In genomic region chr16:20901068-20901440, GRCh38 we compare ENCODE assay signal across 8 cellular contexts. TPM values are rescaled to one million over a fixed set of nuclear protein-coding genes. Genes with fewer than 3 reads are reported as not detected.
DNase-seq lines count a peak whose midpoint lies in the region; ATAC-seq and TF ChIP-seq lines count a peak whose summit lies in the region.

No MANE protein-coding gene starts in this region.

- TF ChIP-seq EP300 in sigmoid colon (IDR thresholded peaks at IDR 0.05) = no peak

- CTCF ChIA-PET in activated CD8-positive, alpha-beta memory T cell treated with anti-CD3 and anti-CD28 coated beads, Interleukin-2, amount 10 ng/mL, durations not matched to agents 7 days and 5 days (lab: Charles Lee) = interaction anchor here (1.0 to 3.7 kb wide), 7 partner anchors 9 to 51 kb away, joined by 3 to 24 read pairs (median 8); no protein-coding TSS in a partner anchor

- peak overlapping the region; percentile 93 to 94 for H3K4me3 ChIP-seq in foreskin fibroblast (ENCODE audit: low read depth in 1 of 2, low read length in 2 of 2)
- H3K4me3 ChIP-seq in sigmoid colon = peak overlapping the region; percentile 75 to 91 (median 80)

- no peak for DNase-seq in activated CD8-positive, alpha-beta memory T cell treated with anti-CD3 and anti-CD28 coated beads, Interleukin-2, amount 10 ng/mL, durations not matched to agents 7 days and 5 days
- DNase-seq in activated CD8-positive, alpha-beta memory T cell treated with anti-CD3 and anti-CD28 coated beads, Interleukin-2, amount 50 U/mL, for 4 hours = no peak
- DNase-seq in T-helper 17 cell (no peak), foreskin fibroblast (no peak), sigmoid colon (no peak), A172 (ENCODE audit: low spot score) (no peak)

- intact Hi-C loops in sigmoid colon (cut with DNase I) = loop anchor here (2.0 to 10.0 kb wide), 5 partner anchors 32 to 256 kb away; partner anchors contain the start of genes ERI2, LDAF1, REXO5 and THUMPD1

- H3K9me3 Mint-ChIP-seq in activated CD8-positive, alpha-beta memory T cell treated with anti-CD3 and anti-CD28 coated beads, Interleukin-2, amount 10 ng/mL, durations not matched to agents 7 days and 5 days (ENCODE audit: low read depth) = no peaks in the 10 kb centered on the region

- peak; percentile 4 for ATAC-seq in activated CD8-positive, alpha-beta memory T cell treated with anti-CD3 and anti-CD28 coated beads, Interleukin-2, amount 10 ng/mL, durations not matched to agents 7 days and 5 days
- peak; percentile 4 for ATAC-seq in T-helper 17 cell
- no peak for ATAC-seq in GM21529 (IDR thresholded peaks at IDR 0.05; ENCODE audit: unreplicated experiment)
- ATAC-seq in HG02798 (IDR thresholded peaks at IDR 0.05; ENCODE audit: poor library complexity, unreplicated experiment) = no peak

- H3K36me3 Mint-ChIP-seq in activated CD8-positive, alpha-beta memory T cell treated with anti-CD3 and anti-CD28 coated beads, Interleukin-2, amount 10 ng/mL, durations not matched to agents 7 days and 5 days = peaks cover 59% of the 10 kb centered on the region
- peaks cover 3% of the 10 kb centered on the region for H3K36me3 Mint-ChIP-seq in T-helper 17 cell (ENCODE audit: low read depth)

- H3K4me1 ChIP-seq in sigmoid colon = peaks cover 0 to 78% (median 77%) of the 10 kb centered on the region in 4 donors

- peaks cover 77% of the 10 kb centered on the region for H3K4me1 Mint-ChIP-seq in activated CD8-positive, alpha-beta memory T cell treated with anti-CD3 and anti-CD28 coated beads, Interleukin-2, amount 10 ng/mL, durations not matched to agents 7 days and 5 days
- peaks cover 66% of the 10 kb centered on the region for H3K4me1 Mint-ChIP-seq in T-helper 17 cell

- TF ChIP-seq CTCF in foreskin fibroblast (IDR thresholded peaks at IDR 0.05; ENCODE audit: low read depth, low read length) (no peak), sigmoid colon (IDR thresholded peaks at IDR 0.05) (no peak)

- no peaks in the 10 kb centered on the region for H3K27me3 Mint-ChIP-seq in activated CD8-positive, alpha-beta memory T cell treated with anti-CD3 and anti-CD28 coated beads, Interleukin-2, amount 10 ng/mL, durations not matched to agents 7 days and 5 days
- no peaks in the 10 kb centered on the region for H3K27me3 Mint-ChIP-seq in T-helper 17 cell

- no peak for TF ChIP-seq POLR2A in sigmoid colon (IDR thresholded peaks at IDR 0.05)

- peaks cover 0 to 5% (median 0%) of the 10 kb centered on the region in 4 donors for H3K36me3 ChIP-seq in sigmoid colon

- H3K4me3 Mint-ChIP-seq in activated CD8-positive, alpha-beta memory T cell treated with anti-CD3 and anti-CD28 coated beads, Interleukin-2, amount 10 ng/mL, durations not matched to agents 7 days and 5 days = peak overlapping the region; percentile 97
- peak overlapping the region; percentile 97 for H3K4me3 Mint-ChIP-seq in T-helper 17 cell

- no peaks in the 10 kb centered on the region for H3K9me3 ChIP-seq in T-helper 17 cell (ENCODE audit: control insufficient read depth, low read length, poor library complexity, severe bottlenecking)
- H3K9me3 ChIP-seq in sigmoid colon = no peaks in the 10 kb centered on the region

- H3K27ac Mint-ChIP-seq in activated CD8-positive, alpha-beta memory T cell treated with anti-CD3 and anti-CD28 coated beads, Interleukin-2, amount 10 ng/mL, durations not matched to agents 7 days and 5 days = peak overlapping the region; percentile 99
- H3K27ac Mint-ChIP-seq in T-helper 17 cell = peak overlapping the region; percentile 97

- WGBS in sigmoid colon, 2 donors = 0% methylated on average over 20 of the region's 20 CpGs

- H3K27ac ChIP-seq in sigmoid colon = peak overlapping the region; percentile 96 to 99 (median 98)

- no peaks in the 10 kb centered on the region for H3K27me3 ChIP-seq in sigmoid colon

RNA-seq across cellular contexts. Expression of gene LYRM1, which starts 0.5 kb away (rescaled TPM):
- 10 to 100 TPM; 38.6 to 47.7 TPM for total RNA-seq in activated CD8-positive, alpha-beta memory T cell treated with anti-CD3 and anti-CD28 coated beads, Interleukin-2, amount 10 ng/mL, durations not matched to agents 7 days and 5 days
- total RNA-seq in T-helper 17 cell (10 to 100 TPM; 15.0 to 20.1 TPM), sigmoid colon (10 to 100 TPM; 38.5 to 85.6 (median 53.4) TPM)
- polyA plus RNA-seq in sigmoid colon = 10 to 100 TPM; 31.2 to 43.7 (median 34.8) TPM
- 58.3 and 77.2 TPM in 2 replicates for total RNA-seq in A172 (2014; rRNA removed; shearing (Covaris generic))

RNA-seq across cellular contexts. Expression of gene DCUN1D3, which starts 0.9 kb away (rescaled TPM):
- total RNA-seq in activated CD8-positive, alpha-beta memory T cell treated with anti-CD3 and anti-CD28 coated beads, Interleukin-2, amount 10 ng/mL, durations not matched to agents 7 days and 5 days = 10 to 100 TPM; 18.1 to 24.4 TPM
- total RNA-seq in T-helper 17 cell (1 to 10 TPM; 3.9 to 4.0 TPM), sigmoid colon (10 to 100 TPM; 10.8 to 21.6 (median 16.2) TPM)
- polyA plus RNA-seq in sigmoid colon = 1 to 10 TPM; 3.0 to 5.0 (median 3.9) TPM
- total RNA-seq in A172 (2014; rRNA removed; shearing (Covaris generic)) = 26.1 and 28.8 TPM in 2 replicates

Comparison
In these comparisons a context has a peak if more than half of its experiments do, and no peak if none do; other contexts are left out.
1. ATAC-seq: peak in activated CD8-positive, alpha-beta memory T cell treated with anti-CD3 and anti-CD28 coated beads, Interleukin-2, amount 10 ng/mL, durations not matched to agents 7 days and 5 days (single experiment) and T-helper 17 cell (single experiment); none in GM21529 (single experiment) and HG02798 (single experiment).